In the genomic region with DNA sequence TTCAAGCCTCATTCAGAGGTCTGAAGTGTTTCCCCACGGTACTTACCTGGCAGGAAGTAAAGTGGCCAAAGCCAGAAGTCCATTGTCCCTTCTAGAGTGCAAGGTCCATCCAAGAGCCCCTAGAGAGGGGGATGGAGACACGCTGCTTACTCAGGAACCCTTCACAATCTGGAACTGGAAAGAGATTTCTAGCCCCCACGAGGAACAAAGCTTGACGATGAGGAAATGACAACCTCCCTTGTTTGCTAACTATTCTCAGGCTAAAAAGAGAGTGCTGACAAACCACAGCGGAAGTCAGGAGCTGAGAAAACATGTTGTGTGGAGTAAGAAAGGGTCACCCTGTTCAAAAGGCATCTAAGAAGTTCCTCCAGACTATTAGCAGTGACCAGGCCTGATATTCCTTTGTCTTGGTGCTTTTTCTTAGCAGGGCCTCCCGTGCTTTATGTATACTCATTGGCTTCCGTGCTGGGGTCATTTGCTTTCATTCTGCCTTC, we compare ENCODE assay signal across 9 cellular contexts. TPM values are rescaled to one million over a fixed set of nuclear protein-coding genes. Genes with fewer than 3 reads are reported as not detected.
DNase-seq lines count a peak whose midpoint lies in the region; ATAC-seq and TF ChIP-seq lines count a peak whose summit lies in the region.
"Had no signal": no experiment of that assay in that cellular context is flagged by ENCODE, and none has a peak within 500 bp of the region (broad histone marks: within the 10 kb centered on the region; RNA-seq: fewer than 3 reads in every experiment).

A gene with protein sequence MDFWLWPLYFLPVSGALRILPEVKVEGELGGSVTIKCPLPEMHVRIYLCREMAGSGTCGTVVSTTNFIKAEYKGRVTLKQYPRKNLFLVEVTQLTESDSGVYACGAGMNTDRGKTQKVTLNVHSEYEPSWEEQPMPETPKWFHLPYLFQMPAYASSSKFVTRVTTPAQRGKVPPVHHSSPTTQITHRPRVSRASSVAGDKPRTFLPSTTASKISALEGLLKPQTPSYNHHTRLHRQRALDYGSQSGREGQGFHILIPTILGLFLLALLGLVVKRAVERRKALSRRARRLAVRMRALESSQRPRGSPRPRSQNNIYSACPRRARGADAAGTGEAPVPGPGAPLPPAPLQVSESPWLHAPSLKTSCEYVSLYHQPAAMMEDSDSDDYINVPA (minus strand): TSS at position 170 of the 494 bp plus-strand sequence. CDS start 87 bp downstream, at position 83.

- ATAC-seq in heart right ventricle (peak in 6 of 8 donors; percentile 45 to 71 (median 62)), upper lobe of right lung (peak; percentile 70), GM21515 (IDR thresholded peaks at IDR 0.05; ENCODE audit: unreplicated experiment) (no peak)

- peak within 1 kb of the TSS in 1 of 10 donors; percentile 43 for H3K4me3 ChIP-seq in heart right ventricle
- no peak within 1 kb of the TSS for H3K4me3 ChIP-seq in fibroblast of pulmonary artery (replicated peaks; ENCODE audit: low read depth, low read length)
- peak within 1 kb of the TSS; percentile 36 for H3K4me3 ChIP-seq in upper lobe of right lung
- H3K4me3 ChIP-seq: PC-9 had no signal

- H3K9me3 ChIP-seq in heart right ventricle (no peaks in the 10 kb centered on the region), upper lobe of right lung (no peaks in the 10 kb centered on the region)

- H3K4me1 ChIP-seq in heart right ventricle (peaks cover 0 to 45% (median 0%) of the 10 kb centered on the region in 9 donors), upper lobe of right lung (peaks cover 21% of the 10 kb centered on the region)

- H3K36me3 ChIP-seq in heart right ventricle = no peaks in the 10 kb centered on the region
- no peaks in the 10 kb centered on the region for H3K36me3 ChIP-seq in upper lobe of right lung

- 48 to 57% methylated on average over 7 of the region's 7 CpGs for WGBS in heart right ventricle, 2 donors

- DNase-seq in heart right ventricle (peak in 1 of 2 donors; percentile 19), cardiac septum (ENCODE audit: low spot score) (no peak), SIG-M5 (lab: John Stamatoyannopoulos, UW) (peak; percentile 56), fibroblast of pulmonary artery (ENCODE audit: low read depth) (peak; percentile 69), upper lobe of right lung (no peak), GM13976 (ENCODE audit: low spot score) (no peak), NCI-H1092 (lab: John Stamatoyannopoulos, UW) (no peak)
- DNase-seq: PC-9 had no signal

- in situ Hi-C loops in GM13976 (cut with MboI; ENCODE audit: low sequenced_read_pairs, unreplicated experiment) = no loop called here

- intact Hi-C loops in heart right ventricle (cut with DNase I) (loop anchor here in 3 of 10 donors (5.0 to 10.0 kb wide), 3 partner anchors 153 to 447 kb away; a partner anchor contains a TSS), cardiac septum (cut with DNase I) (loop anchor here (10.0 kb wide), 1 partner anchor 153 kb away; no protein-coding TSS in a partner anchor), upper lobe of right lung (cut with DNase I) (no loop called here)

- TF ChIP-seq CTCF in heart right ventricle (IDR thresholded peaks at IDR 0.05) (no peak), fibroblast of pulmonary artery (IDR thresholded peaks at IDR 0.05; ENCODE audit: low read length, missing control alignments) (no peak), upper lobe of right lung (IDR thresholded peaks at IDR 0.05) (no peak), GM13976 (IDR thresholded peaks at IDR 0.05; ENCODE audit: borderline replicate concordance, control extremely low read depth, extremely low read depth, insufficient read depth, missing control alignments) (no peak)

- H3K27ac ChIP-seq in heart right ventricle (peak within 1 kb of the TSS in 5 of 10 donors; percentile 5 to 85 (median 51)), upper lobe of right lung (peak within 1 kb of the TSS; percentile 68)
- H3K27ac ChIP-seq: PC-9 had no signal

- H3K27me3 ChIP-seq in heart right ventricle = no peaks in the 10 kb centered on the region
- H3K27me3 ChIP-seq in upper lobe of right lung = no peaks in the 10 kb centered on the region

RNA-seq across cellular contexts. Expression of the gene that starts here (rescaled TPM):
- total RNA-seq in heart right ventricle (10 to 100 TPM in 1 of 10 donors, 1 to 10 TPM in 9; 1.3 to 13.4 (median 3.7) TPM), cardiac septum (4.4 TPM), upper lobe of right lung (12.6 TPM)
- polyA plus RNA-seq in heart right ventricle = 1 to 10 TPM in 1 of 2 donors, under 1 TPM in 1; 0.37 to 2.8 TPM

Comparison
In these comparisons a context has a peak if more than half of its experiments do, and no peak if none do; other contexts are left out.
1. DNase-seq: peak in SIG-M5 (single experiment) and fibroblast of pulmonary artery (single experiment); none in cardiac septum (single experiment), upper lobe of right lung (single experiment), GM13976 (single experiment) and NCI-H1092 (single experiment).